ENCODE assay signal across 8 cellular contexts in the genomic region with DNA sequence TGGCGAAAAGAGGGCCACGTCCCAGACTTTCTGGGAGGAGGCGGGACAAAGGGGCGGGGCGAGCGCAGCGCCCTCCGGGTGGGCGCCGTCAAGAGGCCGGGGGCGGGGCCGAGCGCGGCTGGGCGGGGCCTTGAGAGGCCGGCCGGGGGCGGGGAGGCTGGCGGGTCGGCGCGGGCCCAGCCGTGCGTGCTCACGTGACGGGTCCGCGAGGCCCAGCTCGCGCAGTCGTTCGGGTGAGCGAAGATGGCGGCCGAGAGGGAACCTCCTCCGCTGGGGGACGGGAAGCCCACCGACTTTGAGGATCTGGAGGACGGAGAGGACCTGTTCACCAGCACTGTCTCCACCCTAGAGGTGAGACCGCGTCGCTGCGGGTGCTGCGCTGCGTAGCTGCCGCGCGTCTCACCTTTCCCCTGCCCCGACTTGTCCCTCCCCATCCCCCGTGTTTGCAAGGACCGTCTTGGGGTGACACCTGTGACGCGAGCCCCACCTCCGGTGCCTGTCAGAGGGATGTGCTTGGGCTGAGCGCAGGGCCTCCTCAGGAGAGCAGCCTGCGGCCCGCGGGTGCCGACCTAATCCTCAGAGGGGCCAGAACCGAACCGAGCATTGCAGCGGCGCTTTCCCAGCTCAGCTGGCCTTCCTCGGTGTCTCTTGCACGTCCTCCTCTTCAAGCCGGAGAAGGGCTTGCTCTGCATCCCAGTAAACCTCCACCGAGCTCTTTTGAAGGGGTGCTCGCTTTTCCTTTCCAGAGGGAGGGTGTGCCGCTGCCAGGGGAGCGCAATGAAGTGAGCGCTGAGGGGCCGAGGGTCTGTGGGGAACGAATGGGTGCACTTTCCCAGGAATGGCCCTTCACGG. TPM values are rescaled to one million over a fixed set of nuclear protein-coding genes. Genes with fewer than 3 reads are reported as not detected.
DNase-seq lines count a peak whose midpoint lies in the region; TF ChIP-seq lines count a peak whose summit lies in the region.

A gene with protein sequence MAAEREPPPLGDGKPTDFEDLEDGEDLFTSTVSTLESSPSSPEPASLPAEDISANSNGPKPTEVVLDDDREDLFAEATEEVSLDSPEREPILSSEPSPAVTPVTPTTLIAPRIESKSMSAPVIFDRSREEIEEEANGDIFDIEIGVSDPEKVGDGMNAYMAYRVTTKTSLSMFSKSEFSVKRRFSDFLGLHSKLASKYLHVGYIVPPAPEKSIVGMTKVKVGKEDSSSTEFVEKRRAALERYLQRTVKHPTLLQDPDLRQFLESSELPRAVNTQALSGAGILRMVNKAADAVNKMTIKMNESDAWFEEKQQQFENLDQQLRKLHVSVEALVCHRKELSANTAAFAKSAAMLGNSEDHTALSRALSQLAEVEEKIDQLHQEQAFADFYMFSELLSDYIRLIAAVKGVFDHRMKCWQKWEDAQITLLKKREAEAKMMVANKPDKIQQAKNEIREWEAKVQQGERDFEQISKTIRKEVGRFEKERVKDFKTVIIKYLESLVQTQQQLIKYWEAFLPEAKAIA (plus strand): TSS at position 220 of the 852 bp plus-strand sequence. CDS start 24 bp downstream, at position 244.

- peaks cover 41% of the 10 kb centered on the region for H3K4me1 ChIP-seq in mononuclear cell (ENCODE audit: insufficient read depth, low read length)

- no TSS peak for BruUV-seq in Calu3 (replicated peaks; lab: Mats Ljungman, UMichigan)

- peaks cover 13% of the 10 kb centered on the region for H3K27me3 Mint-ChIP-seq in Calu3 (ENCODE audit: unreplicated experiment)

- H3K4me1 Mint-ChIP-seq in Calu3 (ENCODE audit: low read depth, unreplicated experiment) = peaks cover 22% of the 10 kb centered on the region

- no peaks in the 10 kb centered on the region for H3K9me3 ChIP-seq in mononuclear cell (ENCODE audit: low read depth, low read length)

- H3K9me3 Mint-ChIP-seq in Calu3 (ENCODE audit: low read depth, unreplicated experiment) = peaks cover under 1% of the 10 kb centered on the region

- peak within 1 kb of the TSS; percentile 95 for H3K4me3 Mint-ChIP-seq in Calu3 (ENCODE audit: low read depth, unreplicated experiment)

- TF ChIP-seq CTCF in Calu3 (IDR thresholded peaks at IDR 0.05; ENCODE audit: unreplicated experiment) = peak; percentile 17
- no peak for TF ChIP-seq CTCF in GM20000 (IDR thresholded peaks at IDR 0.05; ENCODE audit: extremely low read depth, missing control alignments)
- peak; percentile 30 for TF ChIP-seq CTCF in epithelial cell of esophagus (IDR thresholded peaks at IDR 0.05; ENCODE audit: insufficient read depth, low read depth, low read length, missing control alignments)

- intact Hi-C loops in Calu3 (cut with micrococcal nuclease; ENCODE audit: unreplicated experiment) = no loop called here

- DNase-seq in Calu3 (peak; percentile 96), GM20000 (ENCODE audit: low spot score) (peak; percentile 92), HT-29 (ENCODE audit: low spot score) (peak; percentile 86), OCI-M1 (lab: John Stamatoyannopoulos, UW) (peak; percentile 71), activated T-cell treated with anti-CD3 and anti-CD28 coated beads for 24 hours (ENCODE audit: low read depth) (peak; percentile 88), epithelial cell of esophagus (ENCODE audit: low read depth) (peak; percentile 86)
- peak; percentile 74 to 77 for DNase-seq in stimulated activated CD8-positive, alpha-beta memory T cell treated with anti-CD3 and anti-CD28 coated beads, Interleukin-4, amount 100 ng/mL, for 1 hour (ENCODE audit: low read depth in 2 of 2, low spot score in 1 of 2)

- H3K36me3 Mint-ChIP-seq in Calu3 (ENCODE audit: insufficient read depth, unreplicated experiment) = peaks cover 20% of the 10 kb centered on the region

- CTCF ChIA-PET in Calu3 (lab: Charles Lee) = interaction anchor here (0.6 to 1.5 kb wide), 3 partner anchors 13 to 589 kb away, joined by 3 to 4 read pairs (median 3); no protein-coding TSS in a partner anchor

- peak within 1 kb of the TSS; percentile 93 for H3K27ac Mint-ChIP-seq in Calu3 (ENCODE audit: unreplicated experiment)

- H3K27me3 ChIP-seq in mononuclear cell (ENCODE audit: insufficient read depth, low read length) = no peaks in the 10 kb centered on the region

- H3K4me3 ChIP-seq in epithelial cell of esophagus (ENCODE audit: low read length) (peak within 1 kb of the TSS; percentile 91), mononuclear cell (ENCODE audit: low read length) (peak within 1 kb of the TSS; percentile 92)

RNA-seq across cellular contexts. Expression of the gene that starts here (rescaled TPM):
- total RNA-seq in Calu3 (2022) = 96.3 and 97.0 TPM in 2 replicates
- 18.2 and 22.0 TPM in 2 replicates for total RNA-seq in HT-29 (2014; rRNA removed; shearing (Covaris generic))
- total RNA-seq in mononuclear cell = 159 TPM

Comparison
In these comparisons a context has a peak if more than half of its experiments do, and no peak if none do; other contexts are left out.
1. Peak in every context shown above with its lines: DNase-seq and H3K4me3 ChIP-seq.